Comparison of ENCODE assay signal across 25 cellular contexts in the genomic region with DNA sequence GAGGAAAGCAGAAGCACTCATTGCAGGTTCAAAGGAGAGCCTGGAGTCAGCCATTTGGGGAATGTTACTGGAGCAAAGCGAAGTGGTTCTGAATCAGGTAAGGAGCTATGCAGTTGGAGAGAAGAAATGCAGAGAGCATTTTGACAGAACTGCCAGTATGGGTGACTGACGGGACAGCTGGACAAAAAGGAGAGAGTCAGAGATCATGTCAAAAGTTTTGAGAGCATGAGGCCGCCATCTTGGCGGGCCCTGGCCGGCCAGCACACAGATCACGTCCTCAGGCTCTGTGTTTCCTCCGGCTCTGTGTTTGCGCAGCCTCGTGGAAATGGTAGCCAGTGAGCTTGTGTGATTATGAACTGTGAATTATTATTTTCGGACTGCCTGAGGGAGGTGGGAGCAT.
"Had no signal": no experiment of that assay in that cellular context is flagged by ENCODE, and none has a peak within 500 bp of the region (broad histone marks: within the 10 kb centered on the region; RNA-seq: fewer than 3 reads in every experiment).

No MANE protein-coding gene starts in this region.

- H3K9me3 Mint-ChIP-seq: nephron had no signal

- H3K4me3 Mint-ChIP-seq: natural killer cell; nephron; neural progenitor cell; stimulated activated effector memory CD8-positive, alpha-beta T cell treated with anti-CD3 and anti-CD28 coated beads, Interleukin-12 subunit alpha, Interleukin-12 subunit beta, amount 100 ng/mL, for 72 hours; stimulated activated naive B cell treated with anti-CD40 and anti-IgM and Interleukin-4, amounts not matched to agents 10 μg/mL and 1 μg/mL and 100 μg/mL, for 72 hours; stimulated activated naive CD8-positive, alpha-beta T cell treated with anti-CD3 and anti-CD28 coated beads, Interleukin-15, Interleukin-2, amounts not matched to agents 100 ng/mL and 50 ng/mL, for 24 hours had no signal

- DNase-seq: natural killer cell; nucleus accumbens; pancreas; right cardiac atrium; right lobe of liver; sigmoid colon; small intestine; stimulated activated CD4-positive, alpha-beta T cell treated with anti-CD3 and anti-CD28 coated beads, Interleukin-15, amount 100 ng/mL, for 24 hours; stimulated activated CD4-positive, alpha-beta T cell treated with anti-CD3 and anti-CD28 coated beads, Interleukin-2, amount 100 ng/mL, for 24 hours; stimulated activated CD4-positive, alpha-beta T cell treated with anti-CD3 and anti-CD28 coated beads, Interleukin-2, amount 100 ng/mL, for 48 hours; stimulated activated CD4-positive, alpha-beta T cell treated with anti-CD3 and anti-CD28 coated beads, Interleukin-4, amount 100 ng/mL, for 24 hours; stimulated activated naive B cell treated with anti-CD40 and anti-IgM and Interleukin-4, amounts not matched to agents 10 μg/mL and 1 μg/mL and 100 μg/mL, for 72 hours; stimulated activated naive CD4-positive, alpha-beta T cell treated with Interleukin-2 at 50 U/mL for 16 hours; stomach had no signal

- ATAC-seq: natural killer cell; pancreas; stimulated activated effector memory CD8-positive, alpha-beta T cell treated with anti-CD3 and anti-CD28 coated beads, Interleukin-12 subunit alpha, Interleukin-12 subunit beta, amount 100 ng/mL, for 72 hours; stimulated activated naive B cell treated with anti-CD40 and anti-IgM and Interleukin-4, amounts not matched to agents 10 μg/mL and 1 μg/mL and 100 μg/mL, for 72 hours had no signal

- H3K27me3 ChIP-seq: neural progenitor cell, neutrophil, pancreas, right lobe of liver, sigmoid colon, stomach, thyroid gland, tibial nerve, upper lobe of left lung, vagina had no signal

- H3K36me3 Mint-ChIP-seq: natural killer cell; neural progenitor cell; stimulated activated effector memory CD8-positive, alpha-beta T cell treated with anti-CD3 and anti-CD28 coated beads, Interleukin-12 subunit alpha, Interleukin-12 subunit beta, amount 100 ng/mL, for 72 hours had no signal

- H3K4me3 ChIP-seq: neural progenitor cell, pancreas, prostate gland, right lobe of liver, sigmoid colon, stomach, thoracic aorta, thyroid gland, tibial nerve, upper lobe of left lung, vagina had no signal

- H3K4me1 Mint-ChIP-seq: stimulated activated effector memory CD8-positive, alpha-beta T cell treated with anti-CD3 and anti-CD28 coated beads, Interleukin-12 subunit alpha, Interleukin-12 subunit beta, amount 100 ng/mL, for 72 hours; stimulated activated naive B cell treated with anti-CD40 and anti-IgM and Interleukin-4, amounts not matched to agents 10 μg/mL and 1 μg/mL and 100 μg/mL, for 72 hours had no signal

- H3K9ac ChIP-seq: neural progenitor cell had no signal

- H2AFZ ChIP-seq: neural progenitor cell had no signal

- H3K4me1 ChIP-seq: neural progenitor cell, pancreas, prostate gland, right lobe of liver, sigmoid colon, stomach, tibial nerve, vagina had no signal

- H3K9me3 ChIP-seq: neutrophil, pancreas, prostate gland, right lobe of liver, sigmoid colon, thoracic aorta, thyroid gland, upper lobe of left lung, vagina had no signal

- H3K27me3 Mint-ChIP-seq: stimulated activated naive B cell treated with anti-CD40 and anti-IgM and Interleukin-4, amounts not matched to agents 10 μg/mL and 1 μg/mL and 100 μg/mL, for 72 hours; stimulated activated naive CD8-positive, alpha-beta T cell treated with anti-CD3 and anti-CD28 coated beads, Interleukin-15, Interleukin-2, amounts not matched to agents 100 ng/mL and 50 ng/mL, for 24 hours had no signal

- H3K36me3 ChIP-seq: neural progenitor cell, neutrophil, pancreas, prostate gland, right lobe of liver, sigmoid colon, stomach, thoracic aorta, thyroid gland, tibial nerve, upper lobe of left lung, vagina had no signal

- H3K27ac ChIP-seq: neural progenitor cell, neutrophil, pancreas, prostate gland, right lobe of liver, sigmoid colon, stomach, thoracic aorta, tibial nerve, upper lobe of left lung, vagina had no signal

- H3K4me2 ChIP-seq: neural progenitor cell had no signal
